ENCODE assay signal across 1 cellular context in genomic region chr14:24431569-24432258, GRCh38.
TF ChIP-seq lines count a peak whose summit lies in the region.

No MANE protein-coding gene starts in this region.

TF ChIP-seq in HepG2, 621 proteins besides CTCF, POLR2A, EP300 and RAD21 (continued from another document and continues in another):
- TF ChIP-seq, protein P1, sequence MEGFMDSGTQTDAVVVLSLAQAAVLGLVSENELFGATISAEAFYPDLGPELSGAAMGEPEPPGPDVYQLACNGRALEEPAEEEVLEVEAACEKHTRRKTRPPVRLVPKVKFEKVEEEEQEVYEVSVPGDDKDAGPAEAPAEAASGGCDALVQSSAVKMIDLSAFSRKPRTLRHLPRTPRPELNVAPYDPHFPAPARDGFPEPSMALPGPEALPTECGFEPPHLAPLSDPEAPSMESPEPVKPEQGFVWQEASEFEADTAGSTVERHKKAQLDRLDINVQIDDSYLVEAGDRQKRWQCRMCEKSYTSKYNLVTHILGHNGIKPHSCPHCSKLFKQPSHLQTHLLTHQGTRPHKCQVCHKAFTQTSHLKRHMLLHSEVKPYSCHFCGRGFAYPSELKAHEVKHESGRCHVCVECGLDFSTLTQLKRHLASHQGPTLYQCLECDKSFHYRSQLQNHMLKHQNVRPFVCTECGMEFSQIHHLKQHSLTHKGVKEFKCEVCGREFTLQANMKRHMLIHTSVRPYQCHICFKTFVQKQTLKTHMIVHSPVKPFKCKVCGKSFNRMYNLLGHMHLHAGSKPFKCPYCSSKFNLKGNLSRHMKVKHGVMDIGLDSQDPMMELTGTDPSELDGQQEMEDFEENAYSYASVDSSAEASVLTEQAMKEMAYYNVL (CRISPR knock-in tag; IDR thresholded peaks at IDR 0.05; ENCODE audit: borderline replicate concordance): no peak; the same call in 1 of the 2 replicates
- TF ChIP-seq ZNF451 (CRISPR knock-in tag; IDR thresholded peaks at IDR 0.05): peak; percentile 72; the same call in 1 of the 2 replicates
- TF ChIP-seq ZNF326 (CRISPR knock-in tag; IDR thresholded peaks at IDR 0.05; ENCODE audit: borderline replicate concordance): no peak
- TF ChIP-seq ZBTB1 (CRISPR knock-in tag; IDR thresholded peaks at IDR 0.05; ENCODE audit: borderline replicate concordance): no peak; the same call in 1 of the 2 replicates
- TF ChIP-seq, protein P2, sequence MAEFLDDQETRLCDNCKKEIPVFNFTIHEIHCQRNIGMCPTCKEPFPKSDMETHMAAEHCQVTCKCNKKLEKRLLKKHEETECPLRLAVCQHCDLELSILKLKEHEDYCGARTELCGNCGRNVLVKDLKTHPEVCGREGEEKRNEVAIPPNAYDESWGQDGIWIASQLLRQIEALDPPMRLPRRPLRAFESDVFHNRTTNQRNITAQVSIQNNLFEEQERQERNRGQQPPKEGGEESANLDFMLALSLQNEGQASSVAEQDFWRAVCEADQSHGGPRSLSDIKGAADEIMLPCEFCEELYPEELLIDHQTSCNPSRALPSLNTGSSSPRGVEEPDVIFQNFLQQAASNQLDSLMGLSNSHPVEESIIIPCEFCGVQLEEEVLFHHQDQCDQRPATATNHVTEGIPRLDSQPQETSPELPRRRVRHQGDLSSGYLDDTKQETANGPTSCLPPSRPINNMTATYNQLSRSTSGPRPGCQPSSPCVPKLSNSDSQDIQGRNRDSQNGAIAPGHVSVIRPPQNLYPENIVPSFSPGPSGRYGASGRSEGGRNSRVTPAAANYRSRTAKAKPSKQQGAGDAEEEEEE (CRISPR knock-in tag; IDR thresholded peaks at IDR 0.05; ENCODE audit: borderline replicate concordance): no peak
- no peak for TF ChIP-seq PLRG1 (conservative IDR thresholded peaks at IDR 0.05)
- peak; percentile 83 for TF ChIP-seq ATF6 (CRISPR knock-in tag; conservative IDR thresholded peaks at IDR 0.05)
- TF ChIP-seq ZNF703 (CRISPR knock-in tag; IDR thresholded peaks at IDR 0.05; ENCODE audit: borderline replicate concordance): no peak
- TF ChIP-seq ZSCAN12 (CRISPR knock-in tag; IDR thresholded peaks at IDR 0.05): no peak
- TF ChIP-seq, protein P3, sequence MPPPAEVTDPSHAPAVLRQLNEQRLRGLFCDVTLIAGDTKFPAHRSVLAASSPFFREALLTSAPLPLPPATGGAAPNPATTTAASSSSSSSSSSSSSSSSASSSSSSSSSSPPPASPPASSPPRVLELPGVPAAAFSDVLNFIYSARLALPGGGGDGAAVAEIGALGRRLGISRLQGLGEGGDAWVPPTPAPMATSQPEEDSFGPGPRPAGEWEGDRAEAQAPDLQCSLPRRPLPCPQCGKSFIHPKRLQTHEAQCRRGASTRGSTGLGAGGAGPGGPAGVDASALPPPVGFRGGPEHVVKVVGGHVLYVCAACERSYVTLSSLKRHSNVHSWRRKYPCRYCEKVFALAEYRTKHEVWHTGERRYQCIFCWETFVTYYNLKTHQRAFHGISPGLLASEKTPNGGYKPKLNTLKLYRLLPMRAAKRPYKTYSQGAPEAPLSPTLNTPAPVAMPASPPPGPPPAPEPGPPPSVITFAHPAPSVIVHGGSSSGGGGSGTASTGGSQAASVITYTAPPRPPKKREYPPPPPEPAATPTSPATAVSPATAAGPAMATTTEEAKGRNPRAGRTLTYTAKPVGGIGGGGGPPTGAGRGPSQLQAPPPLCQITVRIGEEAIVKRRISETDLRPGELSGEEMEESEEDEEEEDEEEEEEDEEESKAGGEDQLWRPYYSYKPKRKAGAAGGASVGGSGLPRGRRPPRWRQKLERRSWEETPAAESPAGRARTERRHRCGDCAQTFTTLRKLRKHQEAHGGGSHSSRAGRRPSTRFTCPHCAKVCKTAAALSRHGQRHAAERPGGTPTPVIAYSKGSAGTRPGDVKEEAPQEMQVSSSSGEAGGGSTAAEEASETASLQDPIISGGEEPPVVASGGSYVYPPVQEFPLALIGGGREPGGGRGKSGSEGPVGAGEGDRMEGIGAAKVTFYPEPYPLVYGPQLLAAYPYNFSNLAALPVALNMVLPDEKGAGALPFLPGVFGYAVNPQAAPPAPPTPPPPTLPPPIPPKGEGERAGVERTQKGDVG (CRISPR knock-in tag; IDR thresholded peaks at IDR 0.05; ENCODE audit: borderline replicate concordance): 0 out of 2 replicates have a peak, but pooled peaks have one; percentile 44
- peak; percentile 80; the same call in 1 of the 2 replicates for TF ChIP-seq HDAC2 (CRISPR knock-in tag; IDR thresholded peaks at IDR 0.05)
- TF ChIP-seq ZNF143 (CRISPR knock-in tag; IDR thresholded peaks at IDR 0.05): peak; percentile 53; the same call in 1 of the 2 replicates
- TF ChIP-seq, protein P4, sequence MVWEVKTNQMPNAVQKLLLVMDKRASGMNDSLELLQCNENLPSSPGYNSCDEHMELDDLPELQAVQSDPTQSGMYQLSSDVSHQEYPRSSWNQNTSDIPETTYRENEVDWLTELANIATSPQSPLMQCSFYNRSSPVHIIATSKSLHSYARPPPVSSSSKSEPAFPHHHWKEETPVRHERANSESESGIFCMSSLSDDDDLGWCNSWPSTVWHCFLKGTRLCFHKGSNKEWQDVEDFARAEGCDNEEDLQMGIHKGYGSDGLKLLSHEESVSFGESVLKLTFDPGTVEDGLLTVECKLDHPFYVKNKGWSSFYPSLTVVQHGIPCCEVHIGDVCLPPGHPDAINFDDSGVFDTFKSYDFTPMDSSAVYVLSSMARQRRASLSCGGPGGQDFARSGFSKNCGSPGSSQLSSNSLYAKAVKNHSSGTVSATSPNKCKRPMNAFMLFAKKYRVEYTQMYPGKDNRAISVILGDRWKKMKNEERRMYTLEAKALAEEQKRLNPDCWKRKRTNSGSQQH (CRISPR knock-in tag; IDR thresholded peaks at IDR 0.05; ENCODE audit: low read depth): peak; percentile 87; the same call in 1 of the 2 replicates
- no peak for TF ChIP-seq HOXD1 (CRISPR knock-in tag; IDR thresholded peaks at IDR 0.05)
- peak; percentile 86 for TF ChIP-seq GATAD1 (CRISPR knock-in tag; IDR thresholded peaks at IDR 0.05)
- TF ChIP-seq ESRRA (CRISPR knock-in tag; IDR thresholded peaks at IDR 0.05; ENCODE audit: low read depth): peak; percentile 48; the same call in 1 of the 2 replicates
- TF ChIP-seq ZNF576 (CRISPR knock-in tag; IDR thresholded peaks at IDR 0.05): no peak
- no peak for TF ChIP-seq FOXA1 (IDR thresholded peaks at IDR 0.05)
- no peak for TF ChIP-seq FOXA1 (CRISPR knock-in tag; IDR thresholded peaks at IDR 0.05)
- 0 out of 2 replicates have a peak, but pooled peaks have one; percentile 11 for TF ChIP-seq ATRX (CRISPR knock-in tag; IDR thresholded peaks at IDR 0.05; ENCODE audit: borderline replicate concordance)
- 0 out of 2 replicates have a peak, but pooled peaks have one; percentile 76 for TF ChIP-seq ZNF792 (CRISPR knock-in tag; IDR thresholded peaks at IDR 0.05)
- no peak for TF ChIP-seq HNRNPK (IDR thresholded peaks at IDR 0.05; ENCODE audit: low read depth, low read length, poor library complexity, severe bottlenecking)
- TF ChIP-seq NCOR1 (IDR thresholded peaks at IDR 0.05; ENCODE audit: borderline replicate concordance, low read length): no peak
- TF ChIP-seq, protein P5, sequence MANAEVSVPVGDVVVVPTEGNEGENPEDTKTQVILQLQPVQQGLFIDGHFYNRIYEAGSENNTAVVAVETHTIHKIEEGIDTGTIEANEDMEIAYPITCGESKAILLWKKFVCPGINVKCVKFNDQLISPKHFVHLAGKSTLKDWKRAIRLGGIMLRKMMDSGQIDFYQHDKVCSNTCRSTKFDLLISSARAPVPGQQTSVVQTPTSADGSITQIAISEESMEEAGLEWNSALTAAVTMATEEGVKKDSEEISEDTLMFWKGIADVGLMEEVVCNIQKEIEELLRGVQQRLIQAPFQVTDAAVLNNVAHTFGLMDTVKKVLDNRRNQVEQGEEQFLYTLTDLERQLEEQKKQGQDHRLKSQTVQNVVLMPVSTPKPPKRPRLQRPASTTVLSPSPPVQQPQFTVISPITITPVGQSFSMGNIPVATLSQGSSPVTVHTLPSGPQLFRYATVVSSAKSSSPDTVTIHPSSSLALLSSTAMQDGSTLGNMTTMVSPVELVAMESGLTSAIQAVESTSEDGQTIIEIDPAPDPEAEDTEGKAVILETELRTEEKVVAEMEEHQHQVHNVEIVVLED (CRISPR knock-in tag; IDR thresholded peaks at IDR 0.05; ENCODE audit: borderline replicate concordance): no peak
- no peak for TF ChIP-seq ZNF704 (CRISPR knock-in tag; IDR thresholded peaks at IDR 0.05; ENCODE audit: borderline replicate concordance)
- TF ChIP-seq, protein P6, sequence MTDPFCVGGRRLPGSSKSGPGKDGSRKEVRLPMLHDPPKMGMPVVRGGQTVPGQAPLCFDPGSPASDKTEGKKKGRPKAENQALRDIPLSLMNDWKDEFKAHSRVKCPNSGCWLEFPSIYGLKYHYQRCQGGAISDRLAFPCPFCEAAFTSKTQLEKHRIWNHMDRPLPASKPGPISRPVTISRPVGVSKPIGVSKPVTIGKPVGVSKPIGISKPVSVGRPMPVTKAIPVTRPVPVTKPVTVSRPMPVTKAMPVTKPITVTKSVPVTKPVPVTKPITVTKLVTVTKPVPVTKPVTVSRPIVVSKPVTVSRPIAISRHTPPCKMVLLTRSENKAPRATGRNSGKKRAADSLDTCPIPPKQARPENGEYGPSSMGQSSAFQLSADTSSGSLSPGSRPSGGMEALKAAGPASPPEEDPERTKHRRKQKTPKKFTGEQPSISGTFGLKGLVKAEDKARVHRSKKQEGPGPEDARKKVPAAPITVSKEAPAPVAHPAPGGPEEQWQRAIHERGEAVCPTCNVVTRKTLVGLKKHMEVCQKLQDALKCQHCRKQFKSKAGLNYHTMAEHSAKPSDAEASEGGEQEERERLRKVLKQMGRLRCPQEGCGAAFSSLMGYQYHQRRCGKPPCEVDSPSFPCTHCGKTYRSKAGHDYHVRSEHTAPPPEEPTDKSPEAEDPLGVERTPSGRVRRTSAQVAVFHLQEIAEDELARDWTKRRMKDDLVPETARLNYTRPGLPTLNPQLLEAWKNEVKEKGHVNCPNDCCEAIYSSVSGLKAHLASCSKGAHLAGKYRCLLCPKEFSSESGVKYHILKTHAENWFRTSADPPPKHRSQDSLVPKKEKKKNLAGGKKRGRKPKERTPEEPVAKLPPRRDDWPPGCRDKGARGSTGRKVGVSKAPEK (CRISPR knock-in tag; IDR thresholded peaks at IDR 0.05; ENCODE audit: borderline replicate concordance): no peak
- no peak for TF ChIP-seq TMF1 (CRISPR knock-in tag; IDR thresholded peaks at IDR 0.05; ENCODE audit: low read depth)
- no peak; the same call in 1 of the 2 replicates for TF ChIP-seq RFX5 (IDR thresholded peaks at IDR 0.05; ENCODE audit: low read depth, low read length)
- no peak; the same call in 1 of the 2 replicates for TF ChIP-seq CHCHD3 (CRISPR knock-in tag; IDR thresholded peaks at IDR 0.05)
- no peak for TF ChIP-seq ZNF367 (CRISPR knock-in tag; IDR thresholded peaks at IDR 0.05; ENCODE audit: borderline replicate concordance)
- TF ChIP-seq, protein P7, sequence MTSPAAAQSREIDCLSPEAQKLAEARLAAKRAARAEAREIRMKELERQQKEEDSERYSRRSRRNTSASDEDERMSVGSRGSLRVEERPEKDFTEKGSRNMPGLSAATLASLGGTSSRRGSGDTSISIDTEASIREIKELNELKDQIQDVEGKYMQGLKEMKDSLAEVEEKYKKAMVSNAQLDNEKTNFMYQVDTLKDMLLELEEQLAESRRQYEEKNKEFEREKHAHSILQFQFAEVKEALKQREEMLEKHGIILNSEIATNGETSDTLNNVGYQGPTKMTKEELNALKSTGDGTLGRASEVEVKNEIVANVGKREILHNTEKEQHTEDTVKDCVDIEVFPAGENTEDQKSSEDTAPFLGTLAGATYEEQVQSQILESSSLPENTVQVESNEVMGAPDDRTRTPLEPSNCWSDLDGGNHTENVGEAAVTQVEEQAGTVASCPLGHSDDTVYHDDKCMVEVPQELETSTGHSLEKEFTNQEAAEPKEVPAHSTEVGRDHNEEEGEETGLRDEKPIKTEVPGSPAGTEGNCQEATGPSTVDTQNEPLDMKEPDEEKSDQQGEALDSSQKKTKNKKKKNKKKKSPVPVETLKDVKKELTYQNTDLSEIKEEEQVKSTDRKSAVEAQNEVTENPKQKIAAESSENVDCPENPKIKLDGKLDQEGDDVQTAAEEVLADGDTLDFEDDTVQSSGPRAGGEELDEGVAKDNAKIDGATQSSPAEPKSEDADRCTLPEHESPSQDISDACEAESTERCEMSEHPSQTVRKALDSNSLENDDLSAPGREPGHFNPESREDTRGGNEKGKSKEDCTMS (CRISPR knock-in tag; conservative IDR thresholded peaks at IDR 0.05): no peak
- TF ChIP-seq ZNF777 (CRISPR knock-in tag; IDR thresholded peaks at IDR 0.05): peak; percentile 95
- no peak for TF ChIP-seq ZNF557 (CRISPR knock-in tag; IDR thresholded peaks at IDR 0.05)
- TF ChIP-seq, protein P8, sequence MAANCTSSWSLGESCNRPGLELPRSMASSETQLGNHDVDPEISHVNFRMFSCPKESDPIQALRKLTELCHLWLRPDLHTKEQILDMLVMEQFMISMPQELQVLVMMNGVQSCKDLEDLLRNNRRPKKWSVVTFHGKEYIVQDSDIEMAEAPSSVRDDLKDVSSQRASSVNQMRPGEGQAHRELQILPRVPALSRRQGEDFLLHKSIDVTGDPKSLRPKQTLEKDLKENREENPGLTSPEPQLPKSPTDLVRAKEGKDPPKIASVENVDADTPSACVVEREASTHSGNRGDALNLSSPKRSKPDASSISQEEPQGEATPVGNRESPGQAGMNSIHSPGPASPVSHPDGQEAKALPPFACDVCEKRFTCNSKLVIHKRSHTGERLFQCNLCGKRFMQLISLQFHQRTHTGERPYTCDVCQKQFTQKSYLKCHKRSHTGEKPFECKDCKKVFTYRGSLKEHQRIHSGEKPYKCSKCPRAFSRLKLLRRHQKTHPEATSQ (CRISPR knock-in tag; IDR thresholded peaks at IDR 0.05; ENCODE audit: borderline replicate concordance): no peak
